In the genomic region with DNA sequence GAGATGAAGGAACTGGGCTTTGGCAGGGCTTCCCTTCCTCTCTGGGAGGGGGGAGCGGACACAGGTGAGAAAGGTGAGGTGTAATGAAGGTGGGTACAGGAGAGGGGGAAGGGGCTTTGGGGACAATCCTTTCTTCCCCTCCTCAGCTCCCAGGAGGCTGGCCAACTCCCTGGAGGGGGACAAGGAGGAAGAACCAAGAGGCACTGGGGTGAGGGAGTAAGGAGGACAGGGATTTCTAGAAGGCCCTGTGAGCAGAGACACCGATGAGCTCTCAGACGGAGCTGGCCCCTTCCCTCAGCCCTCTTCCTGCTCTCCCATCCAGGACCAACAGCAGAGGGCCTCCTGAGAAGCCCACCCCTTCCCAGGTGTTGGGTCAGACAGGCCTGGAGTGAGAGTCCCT, we compare ENCODE assay signal across 1 cellular context.
TF ChIP-seq lines count a peak whose summit lies in the region.

No MANE protein-coding gene starts in this region.

TF ChIP-seq in H1, 55 proteins besides CTCF, POLR2A, EP300 and RAD21:
- TF ChIP-seq TBP (IDR thresholded peaks at IDR 0.05; ENCODE audit: low read depth, low read length) (no peak), SRF (IDR thresholded peaks at IDR 0.05; ENCODE audit: low read depth, low read length) (no peak), SIN3A (conservative IDR thresholded peaks at IDR 0.05 in 1 of 2, IDR thresholded peaks at IDR 0.05 in 1 of 2; ENCODE audit: low read depth in 1 of 2, low read length in 2 of 2) (no peak), RNF2 (IDR thresholded peaks at IDR 0.05; ENCODE audit: borderline replicate concordance, low read depth, low read length, missing control alignments, poor library complexity, severe bottlenecking) (no peak), CBX8 (IDR thresholded peaks at IDR 0.05; ENCODE audit: borderline replicate concordance, low read depth, low read length) (no peak), SUZ12 (IDR thresholded peaks at IDR 0.05; ENCODE audit: low read length) (no peak), TCF12 (IDR thresholded peaks at IDR 0.05; ENCODE audit: low read depth, low read length) (no peak), SP2 (IDR thresholded peaks at IDR 0.05; ENCODE audit: low read length) (no peak), KDM4A (IDR thresholded peaks at IDR 0.05; ENCODE audit: low read depth, low read length, severe bottlenecking) (no peak)
